Comparison of ENCODE assay signal across 1 cellular context in the genomic region with DNA sequence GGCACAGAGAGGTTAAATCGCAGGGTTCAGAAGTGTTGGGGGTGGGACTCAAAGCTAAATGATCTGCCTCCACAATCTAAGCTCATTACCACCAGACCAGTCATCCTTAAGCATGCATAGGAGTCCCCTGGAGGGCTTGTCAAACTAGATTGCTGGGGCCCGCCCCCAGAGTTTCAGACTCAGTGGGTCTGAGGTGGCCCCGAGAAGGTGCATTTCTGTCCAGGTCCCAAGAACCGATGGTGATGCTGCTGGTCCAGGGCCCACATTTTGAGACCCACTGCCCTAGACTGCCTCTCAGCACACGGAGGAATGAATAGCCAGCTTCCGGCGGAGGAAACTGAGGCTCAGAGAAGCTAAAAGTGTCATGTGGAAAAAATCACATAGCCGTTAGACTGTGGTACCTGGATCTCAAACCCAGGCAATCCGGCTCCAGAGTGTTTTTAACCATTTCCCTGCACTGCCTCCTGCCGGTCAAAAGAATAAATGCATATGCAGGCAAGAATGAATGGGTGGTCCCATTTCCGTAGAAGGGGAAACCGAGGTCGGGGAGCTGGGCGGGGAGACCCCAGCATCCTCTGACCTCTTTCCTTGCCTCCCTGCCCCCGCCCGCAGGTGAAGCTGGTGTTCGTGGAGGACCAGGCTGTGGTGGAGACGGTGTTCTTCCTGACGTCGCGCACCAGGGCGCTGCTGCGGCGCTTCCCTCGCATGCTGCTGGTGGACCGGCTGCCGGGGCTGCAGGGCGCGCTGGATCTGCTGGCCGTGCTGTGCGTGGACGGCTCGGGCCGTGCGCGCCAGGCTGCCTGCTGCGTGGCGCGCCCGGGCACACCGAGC.
TF ChIP-seq lines count a peak whose summit lies in the region.

No MANE protein-coding gene starts in this region.

TF ChIP-seq in H1, 55 proteins besides CTCF, POLR2A, EP300 and RAD21:
- TF ChIP-seq SP4 (IDR thresholded peaks at IDR 0.05; ENCODE audit: low read length) (no peak), RFX5 (IDR thresholded peaks at IDR 0.05; ENCODE audit: borderline replicate concordance, low read depth, low read length) (no peak)
- TF ChIP-seq, protein P1, sequence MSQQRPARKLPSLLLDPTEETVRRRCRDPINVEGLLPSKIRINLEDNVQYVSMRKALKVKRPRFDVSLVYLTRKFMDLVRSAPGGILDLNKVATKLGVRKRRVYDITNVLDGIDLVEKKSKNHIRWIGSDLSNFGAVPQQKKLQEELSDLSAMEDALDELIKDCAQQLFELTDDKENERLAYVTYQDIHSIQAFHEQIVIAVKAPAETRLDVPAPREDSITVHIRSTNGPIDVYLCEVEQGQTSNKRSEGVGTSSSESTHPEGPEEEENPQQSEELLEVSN (IDR thresholded peaks at IDR 0.05): no peak
TF ChIP-seq in H1: peak in this region for 0.
